Comparison of ENCODE assay signal across 29 cellular contexts in the genomic region with DNA sequence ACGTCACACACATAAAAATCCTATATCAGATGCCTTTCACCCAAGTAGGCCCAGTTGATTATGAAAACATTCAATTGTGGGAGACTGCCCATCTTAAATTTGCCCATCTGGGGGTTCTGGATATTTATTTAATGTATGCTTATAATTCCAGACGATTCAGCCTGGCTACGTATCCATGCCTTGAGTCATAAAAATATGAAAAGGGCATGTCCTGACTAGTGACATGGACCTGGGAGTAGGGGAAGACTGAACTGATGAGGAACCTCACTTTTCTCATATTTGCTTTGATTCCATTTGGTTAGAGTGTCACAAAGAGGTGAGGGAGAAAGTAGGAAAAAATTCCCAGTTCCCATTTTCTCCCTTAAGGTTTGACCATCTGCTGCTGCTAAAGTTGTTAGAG.
"Had no signal": no experiment of that assay in that cellular context is flagged by ENCODE, and none has a peak within 500 bp of the region (broad histone marks: within the 10 kb centered on the region; RNA-seq: fewer than 3 reads in every experiment).

No MANE protein-coding gene starts in this region.

- H3K27me3 ChIP-seq: adrenal gland, dorsolateral prefrontal cortex had no signal

- H3K4me3 ChIP-seq: adrenal gland, body of pancreas, coronary artery, dorsolateral prefrontal cortex, esophagus squamous epithelium had no signal

- H3K36me3 ChIP-seq: adrenal gland, esophagus squamous epithelium, WERI-Rb-1 had no signal

- H3K9me3 ChIP-seq: adrenal gland, body of pancreas, esophagus squamous epithelium had no signal

- H3K4me1 ChIP-seq: adrenal gland, body of pancreas, esophagus squamous epithelium had no signal

- H3K27ac ChIP-seq: adrenal gland, body of pancreas, coronary artery, esophagus squamous epithelium, WERI-Rb-1 had no signal

- DNase-seq: activated B cell treated with CpG ODN at 0.5 μM for 24 hours; activated CD4-positive, alpha-beta T cell treated with anti-CD3 and anti-CD28 coated beads for 48 hours; activated CD4-positive, alpha-beta T cell treated with anti-CD3 and anti-CD28 coated beads, Interleukin-2, amount 50 U/mL, for 1 hour; activated CD4-positive, alpha-beta T cell treated with anti-CD3 and anti-CD28 coated beads, Interleukin-2, amount 50 U/mL, for 48 hours; activated CD8-positive, alpha-beta memory T cell treated with anti-CD3 and anti-CD28 coated beads, Interleukin-2, amount 10 ng/mL, durations not matched to agents 7 days and 5 days; activated CD8-positive, alpha-beta memory T cell treated with anti-CD3 and anti-CD28 coated beads, Interleukin-2, amount 50 U/mL, for 4 hours; activated CD8-positive, alpha-beta T cell treated with anti-CD3 and anti-CD28 coated beads, Interleukin-2, amount 10 ng/mL, durations not matched to agents 7 days and 5 days; activated effector memory CD4-positive, alpha-beta T cell treated with anti-CD3 and anti-CD28 coated beads, Interleukin-2, amount 50 U/mL, for 16 hours; activated naive CD4-positive, alpha-beta T cell treated with anti-CD3 and anti-CD28 coated beads for 36 hours; activated naive CD8-positive, alpha-beta T cell treated with anti-CD3 and anti-CD28 coated beads for 36 hours; activated naive CD8-positive, alpha-beta T cell treated with anti-CD3 and anti-CD28 coated beads, Interleukin-2, amount 50 U/mL, for 24 hours; activated T-cell treated with anti-CD3 and anti-CD28 coated beads, Interleukin-2, amount 50 U/mL, for 1 hour; activated T-cell treated with anti-CD3 and anti-CD28 coated beads, Interleukin-2, amount 50 U/mL, for 48 hours; adrenal gland; amygdala; aorta; body of pancreas; dorsolateral prefrontal cortex; erythroblast; esophagus squamous epithelium; head of caudate nucleus; T-helper 17 cell; T1000; WERI-Rb-1 had no signal

- FAIRE-seq: endometrium, endothelial cell of umbilical vein, frontal cortex had no signal

- ATAC-seq: activated CD4-positive, CD25-positive, alpha-beta regulatory T cell treated with anti-CD3 and anti-CD28 coated beads, Interleukin-2, amount 50 U/mL, for 24 hours; activated CD8-positive, alpha-beta T cell treated with anti-CD3 and anti-CD28 coated beads, Interleukin-2, amount 10 ng/mL, durations not matched to agents 7 days and 5 days; activated naive CD8-positive, alpha-beta T cell treated with anti-CD3 and anti-CD28 coated beads, Interleukin-2, amount 50 U/mL, for 24 hours; body of pancreas; T-helper 17 cell had no signal
